Comparison of ENCODE assay signal across 5 cellular contexts in the genomic region with DNA sequence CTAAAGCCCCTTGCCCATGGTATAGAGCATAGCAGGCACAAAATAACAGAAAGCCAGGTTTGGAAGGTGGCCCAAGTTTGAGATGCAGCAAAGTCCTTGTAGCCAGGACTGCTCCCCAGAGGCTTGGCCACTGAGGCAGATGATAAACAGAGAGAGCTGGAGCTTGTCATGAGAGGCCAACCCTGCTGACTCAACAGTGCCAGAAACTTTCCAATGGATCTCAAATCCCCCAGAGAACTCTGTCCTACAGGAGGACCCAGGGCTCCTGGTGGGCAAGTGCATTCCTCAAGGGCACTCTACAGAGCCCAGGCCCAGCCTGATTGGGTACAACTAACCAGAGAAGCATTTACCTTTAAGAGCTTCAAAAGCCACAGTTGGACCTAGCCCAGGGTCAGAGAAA.
"Had no signal": no experiment of that assay in that cellular context is flagged by ENCODE, and none has a peak within 500 bp of the region (broad histone marks: within the 10 kb centered on the region; RNA-seq: fewer than 3 reads in every experiment).

No MANE protein-coding gene starts in this region.

- H3K4me3 ChIP-seq: GM23338, K562 had no signal

- H3K4me1 Mint-ChIP-seq: GM23338, H9 had no signal

- DNase-seq: H9, HCEC 1CT, IMR-90 had no signal

- ATAC-seq: GM23338, K562 had no signal

- H3K27ac Mint-ChIP-seq: GM23338, H9 had no signal

- H3K9me3 Mint-ChIP-seq: GM23338, H9 had no signal

- H3K4me3 Mint-ChIP-seq: GM23338, H9 had no signal
